In the genomic region with DNA sequence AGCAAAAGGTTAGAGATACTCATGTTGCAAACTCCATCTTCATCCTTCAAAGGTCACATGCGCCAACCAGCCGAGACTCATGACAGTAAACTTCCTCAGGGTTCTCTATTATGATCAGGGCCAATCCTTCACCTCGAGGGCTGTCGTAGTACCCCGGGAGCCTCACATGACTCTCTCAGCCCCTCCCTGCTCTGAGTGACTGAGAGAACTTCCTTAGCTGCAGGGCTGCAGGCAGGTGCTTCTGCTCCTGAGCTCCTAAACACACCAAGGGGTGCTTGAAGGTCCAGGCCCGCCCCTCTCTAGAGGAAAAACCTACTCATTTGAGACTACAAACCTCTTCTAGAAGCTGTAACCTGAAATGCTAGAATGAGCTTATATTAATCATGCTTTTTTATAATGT, we compare ENCODE assay signal across 20 cellular contexts. TPM values are rescaled to one million over a fixed set of nuclear protein-coding genes. Genes with fewer than 3 reads are reported as not detected.
DNase-seq lines count a peak whose midpoint lies in the region; ATAC-seq and TF ChIP-seq lines count a peak whose summit lies in the region.
"Had no signal": no experiment of that assay in that cellular context is flagged by ENCODE, and none has a peak within 500 bp of the region (broad histone marks: within the 10 kb centered on the region; RNA-seq: fewer than 3 reads in every experiment).

No MANE protein-coding gene starts in this region.

- in situ Hi-C loops in SK-MEL-5 (cut with HindIII; ENCODE audit: low pct_unique_long_range_greater_than_20kb, low sequenced_read_pairs): no loop called here

- H3K9me3 ChIP-seq in uterus: no peaks in the 10 kb centered on the region
- H3K9me3 ChIP-seq: ascending aorta, neutrophil had no signal

- peak overlapping the region; percentile 87 to 91 for H3K27ac ChIP-seq in uterus
- H3K27ac ChIP-seq: neutrophil, RWPE1 had no signal

- CTCF ChIA-PET in activated CD8-positive, alpha-beta memory T cell treated with anti-CD3 and anti-CD28 coated beads, Interleukin-2, amount 10 ng/mL, durations not matched to agents 7 days and 5 days (lab: Charles Lee): interaction anchor here (0.9 to 3.4 kb wide), 3 partner anchors 10 to 17 kb away, joined by 3 to 14 read pairs (median 5); no protein-coding TSS in a partner anchor

- TF ChIP-seq CTCF in uterus (IDR thresholded peaks at IDR 0.05): no peak

- no peak for ATAC-seq in activated CD8-positive, alpha-beta memory T cell treated with anti-CD3 and anti-CD28 coated beads, Interleukin-2, amount 10 ng/mL, durations not matched to agents 7 days and 5 days
- ATAC-seq in GM18909 (IDR thresholded peaks at IDR 0.05; ENCODE audit: poor library complexity, unreplicated experiment): no peak
- ATAC-seq: left ventricle myocardium superior had no signal

- peaks cover 0 to 5% of the 10 kb centered on the region in 2 donors for H3K4me1 ChIP-seq in uterus

- no peaks in the 10 kb centered on the region for H3K9me3 Mint-ChIP-seq in activated CD8-positive, alpha-beta memory T cell treated with anti-CD3 and anti-CD28 coated beads, Interleukin-2, amount 10 ng/mL, durations not matched to agents 7 days and 5 days (ENCODE audit: low read depth)
- H3K9me3 Mint-ChIP-seq in immature natural killer cell: no peaks in the 10 kb centered on the region
- H3K9me3 Mint-ChIP-seq: CD4-positive, alpha-beta T cell had no signal

- H3K4me3 ChIP-seq in uterus: no peak overlapping the region
- H3K4me3 ChIP-seq: ascending aorta, smooth muscle cell had no signal

- no peak for TF ChIP-seq POLR2A in uterus (IDR thresholded peaks at IDR 0.05)

- H3K27me3 ChIP-seq in uterus: no peaks in the 10 kb centered on the region
- H3K27me3 ChIP-seq: ascending aorta, neutrophil had no signal

- no peak overlapping the region for H3K4me3 Mint-ChIP-seq in activated CD8-positive, alpha-beta memory T cell treated with anti-CD3 and anti-CD28 coated beads, Interleukin-2, amount 10 ng/mL, durations not matched to agents 7 days and 5 days
- H3K4me3 Mint-ChIP-seq in immature natural killer cell: peak overlapping the region; percentile 26 to 67 (median 36)
- H3K4me3 Mint-ChIP-seq: CD4-positive, alpha-beta T cell had no signal

- H3K27me3 Mint-ChIP-seq in activated CD8-positive, alpha-beta memory T cell treated with anti-CD3 and anti-CD28 coated beads, Interleukin-2, amount 10 ng/mL, durations not matched to agents 7 days and 5 days: peaks cover 7% of the 10 kb centered on the region
- peaks cover 0 to 5% (median under 1%) of the 10 kb centered on the region in 3 donors for H3K27me3 Mint-ChIP-seq in immature natural killer cell (ENCODE audit: low read depth in 3 of 3)
- H3K27me3 Mint-ChIP-seq: CD4-positive, alpha-beta T cell had no signal

- H3K4me1 Mint-ChIP-seq in activated CD8-positive, alpha-beta memory T cell treated with anti-CD3 and anti-CD28 coated beads, Interleukin-2, amount 10 ng/mL, durations not matched to agents 7 days and 5 days: peaks cover 8% of the 10 kb centered on the region
- H3K4me1 Mint-ChIP-seq in immature natural killer cell: peaks cover 12 to 13% of the 10 kb centered on the region in 2 donors

- no peaks in the 10 kb centered on the region for H3K36me3 Mint-ChIP-seq in activated CD8-positive, alpha-beta memory T cell treated with anti-CD3 and anti-CD28 coated beads, Interleukin-2, amount 10 ng/mL, durations not matched to agents 7 days and 5 days
- no peaks in the 10 kb centered on the region for H3K36me3 Mint-ChIP-seq in immature natural killer cell

- DNase-seq in activated CD8-positive, alpha-beta memory T cell treated with anti-CD3 and anti-CD28 coated beads, Interleukin-2, amount 10 ng/mL, durations not matched to agents 7 days and 5 days: peak; percentile 22
- DNase-seq in activated CD8-positive, alpha-beta memory T cell treated with anti-CD3 and anti-CD28 coated beads, Interleukin-2, amount 50 U/mL, for 4 hours: no peak
- DNase-seq in SK-MEL-5 (ENCODE audit: low read depth, low spot score): peak; percentile 79
- peak in 1 of 3 donors; percentile 19 for DNase-seq in immature natural killer cell
- DNase-seq in uterus: no peak
- DNase-seq in activated effector memory CD4-positive, alpha-beta T cell treated with anti-CD3 and anti-CD28 coated beads, Interleukin-2, amount 50 U/mL, for 16 hours: no peak
- DNase-seq in stimulated activated naive CD4-positive, alpha-beta T cell (lab: John Stamatoyannopoulos, UW): no peak
- DNase-seq: activated CD4-positive, alpha-beta T cell treated with anti-CD3 and anti-CD28 coated beads for 4 hours; CD4-positive, alpha-beta T cell; DMS153; effector CD8-positive, alpha-beta T cell; Kasumi-1; left ventricle myocardium superior; NCI-H446; stimulated activated CD4-positive, alpha-beta T cell treated with anti-CD3 and anti-CD28 coated beads, Interleukin-4, amount 100 ng/mL, for 24 hours had no signal

- intact Hi-C loops in uterus (cut with DNase I; ENCODE audit: low total_unique reads): no loop called here

- H3K36me3 ChIP-seq in uterus: no peaks in the 10 kb centered on the region
- H3K36me3 ChIP-seq: ascending aorta, neutrophil had no signal

- H3K27ac Mint-ChIP-seq in activated CD8-positive, alpha-beta memory T cell treated with anti-CD3 and anti-CD28 coated beads, Interleukin-2, amount 10 ng/mL, durations not matched to agents 7 days and 5 days: no peak overlapping the region
- peak overlapping the region; percentile 29 to 79 (median 46) for H3K27ac Mint-ChIP-seq in immature natural killer cell
- H3K27ac Mint-ChIP-seq: CD4-positive, alpha-beta T cell had no signal

RNA-seq across cellular contexts. Expression of gene LONRF2, which starts 48.2 kb away (rescaled TPM):
- under 1 TPM; 0.15 to 0.21 TPM for total RNA-seq in activated CD8-positive, alpha-beta memory T cell treated with anti-CD3 and anti-CD28 coated beads, Interleukin-2, amount 10 ng/mL, durations not matched to agents 7 days and 5 days
- total RNA-seq in SK-MEL-5 (2014; rRNA removed; shearing (Covaris generic)): 12.1 and 12.3 TPM in 2 replicates
- 8.8 and 9.0 TPM in 2 replicates for polyA plus RNA-seq in SK-MEL-5 (2015; cell fraction: cytosol; rRNA removed)
- polyA plus RNA-seq in SK-MEL-5 (2015; cell fraction: nucleus; rRNA removed): 31.1 and 34.2 TPM in 2 replicates
- not detected for polyA plus RNA-seq in immature natural killer cell
- 100 to 1,000 TPM in 1 of 4 donors, 10 to 100 TPM in 3; 27.9 to 188 (median 58.5) TPM for total RNA-seq in uterus

Comparison
In these comparisons a context has a peak if more than half of its experiments do, and no peak if none do; other contexts are left out.
1. DNase-seq: peak in activated CD8-positive, alpha-beta memory T cell treated with anti-CD3 and anti-CD28 coated beads, Interleukin-2, amount 10 ng/mL, durations not matched to agents 7 days and 5 days (single experiment) and SK-MEL-5 (single experiment); none in activated CD8-positive, alpha-beta memory T cell treated with anti-CD3 and anti-CD28 coated beads, Interleukin-2, amount 50 U/mL, for 4 hours (single experiment), uterus (0 of 2), activated effector memory CD4-positive, alpha-beta T cell treated with anti-CD3 and anti-CD28 coated beads, Interleukin-2, amount 50 U/mL, for 16 hours (single experiment) and stimulated activated naive CD4-positive, alpha-beta T cell (0 of 6).
2. RNA of gene LONRF2, which starts 48.2 kb away (total RNA-seq): 27.9 to 188 TPM in uterus and 12.1 to 12.3 TPM in SK-MEL-5; 0.15 to 0.21 TPM in activated CD8-positive, alpha-beta memory T cell treated with anti-CD3 and anti-CD28 coated beads, Interleukin-2, amount 10 ng/mL, durations not matched to agents 7 days and 5 days; every median in the first group is over 10 times any median in the second.